In genomic region chr10:70672993-70673928, GRCh38 we compare ENCODE assay signal across 9 cellular contexts. TPM values are rescaled to one million over a fixed set of nuclear protein-coding genes. Genes with fewer than 3 reads are reported as not detected.
DNase-seq lines count a peak whose midpoint lies in the region; ATAC-seq and TF ChIP-seq lines count a peak whose summit lies in the region.
"Had no signal": no experiment of that assay in that cellular context is flagged by ENCODE, and none has a peak within 500 bp of the region (broad histone marks: within the 10 kb centered on the region; RNA-seq: fewer than 3 reads in every experiment).

No MANE protein-coding gene starts in this region.

- H4K20me1 ChIP-seq in fibroblast of lung (ENCODE audit: control insufficient read depth, extremely low read depth, insufficient read depth, low read length): no peaks in the 10 kb centered on the region

- H3K27ac ChIP-seq in SJSA1 (no peak overlapping the region), fibroblast of lung (ENCODE audit: insufficient read depth, low read length) (peak overlapping the region; percentile 78)
- H3K27ac ChIP-seq: pancreas had no signal

- H3K9me3 ChIP-seq in ES-I3 (ENCODE audit: control insufficient read depth, insufficient read depth, low read length) (no peaks in the 10 kb centered on the region), SJSA1 (replicated peaks) (no peaks in the 10 kb centered on the region), fibroblast of lung (ENCODE audit: control insufficient read depth, insufficient read depth, low read depth, low read length) (no peaks in the 10 kb centered on the region)
- H3K9me3 ChIP-seq: pancreas had no signal

- peak; percentile 48 to 69 for DNase-seq in SJSA1 (ENCODE audit: low read depth in 1 of 2, low spot score in 2 of 2)
- DNase-seq in fibroblast of lung (ENCODE audit: low read depth in 2 of 2): peak; percentile 79 to 91
- no peak for DNase-seq in progenitor cell of endocrine pancreas (ENCODE audit: low spot score, unreplicated experiment)
- DNase-seq in SKM-1 (lab: John Stamatoyannopoulos, UW; ENCODE audit: unreplicated experiment): no peak
- DNase-seq in GM10248 (ENCODE audit: extremely low spot score): no peak
- no peak for DNase-seq in HuH-7 (ENCODE audit: low spot score)

- H3K79me2 ChIP-seq in fibroblast of lung (ENCODE audit: control insufficient read depth, insufficient read depth, low read length): no peaks in the 10 kb centered on the region

- TF ChIP-seq CTCF in fibroblast of lung (conservative IDR thresholded peaks at IDR 0.05 in 1 of 2, IDR thresholded peaks at IDR 0.05 in 1 of 2; ENCODE audit: low read depth in 1 of 2, low read length in 2 of 2) (no peak), progenitor cell of endocrine pancreas (IDR thresholded peaks at IDR 0.05; ENCODE audit: unreplicated experiment) (no peak), GM10248 (IDR thresholded peaks at IDR 0.05; ENCODE audit: control extremely low read depth, extremely low read depth, low read depth, missing control alignments) (no peak)

- H3K4me1 ChIP-seq in ES-I3 (ENCODE audit: insufficient read depth, low read length) (no peaks in the 10 kb centered on the region), SJSA1 (replicated peaks) (peaks cover 26% of the 10 kb centered on the region), fibroblast of lung (ENCODE audit: control insufficient read depth, extremely low read depth, insufficient read depth, low read length) (peaks cover 13% of the 10 kb centered on the region)
- H3K4me1 ChIP-seq: pancreas had no signal

- H3K27ac Mint-ChIP-seq in progenitor cell of endocrine pancreas: peak overlapping the region; percentile 45

- no peak overlapping the region for H2AFZ ChIP-seq in fibroblast of lung (ENCODE audit: low read length)

- H3K4me3 Mint-ChIP-seq in progenitor cell of endocrine pancreas (ENCODE audit: low read depth): peak overlapping the region; percentile 64

- ATAC-seq in GM19395 (IDR thresholded peaks at IDR 0.05; ENCODE audit: unreplicated experiment): no peak

- H3K27me3 ChIP-seq in SJSA1 (replicated peaks): peaks cover 8% of the 10 kb centered on the region; the same call in 1 of the 2 replicates
- no peaks in the 10 kb centered on the region for H3K27me3 ChIP-seq in fibroblast of lung (ENCODE audit: control insufficient read depth, insufficient read depth, low read length)

- H3K9ac ChIP-seq in ES-I3 (ENCODE audit: low read depth, low read length): peak overlapping the region; percentile 49; the same call in 1 of the 2 replicates
- H3K9ac ChIP-seq in fibroblast of lung (ENCODE audit: insufficient read depth, low read length): peak overlapping the region; percentile 90

- H3K36me3 Mint-ChIP-seq in progenitor cell of endocrine pancreas (ENCODE audit: insufficient read depth): no peaks in the 10 kb centered on the region

- peaks cover 3% of the 10 kb centered on the region for H3K9me3 Mint-ChIP-seq in progenitor cell of endocrine pancreas (ENCODE audit: low read depth)

- H3K27me3 Mint-ChIP-seq in progenitor cell of endocrine pancreas: peaks cover 67% of the 10 kb centered on the region

- peak overlapping the region; percentile 76 for H3K4me2 ChIP-seq in fibroblast of lung (ENCODE audit: extremely low read depth, insufficient read depth, low read length)

- POLR2A ChIA-PET in GM10248 (lab: Yijun Ruan, JAX): interaction anchor here (0.6 kb wide), 1 partner anchor 211 kb away, joined by 4 read pairs; no protein-coding TSS in a partner anchor

- CTCF ChIA-PET in GM10248 (lab: Yijun Ruan, JAX): no interaction called here

- H3K36me3 ChIP-seq in ES-I3 (ENCODE audit: insufficient read depth, low read length) (no peaks in the 10 kb centered on the region), SJSA1 (no peaks in the 10 kb centered on the region), fibroblast of lung (ENCODE audit: control insufficient read depth, insufficient read depth, low read length) (peaks cover 5% of the 10 kb centered on the region)
- H3K36me3 ChIP-seq: pancreas had no signal

- H3K4me3 ChIP-seq in SJSA1: peak overlapping the region; percentile 43
- peak overlapping the region; percentile 48 to 83 (median 52) for H3K4me3 ChIP-seq in fibroblast of lung (replicated peaks in 1 of 4; ENCODE audit: control extremely low read depth in 1 of 4, insufficient read depth in 1 of 4, low read depth in 3 of 4, low read length in 4 of 4)

- H3K4me1 Mint-ChIP-seq in progenitor cell of endocrine pancreas (ENCODE audit: low read depth): peaks cover 8% of the 10 kb centered on the region

RNA-seq across cellular contexts. Expression of gene ADAMTS14, which starts 1.0 kb away (rescaled TPM):
- 0.66 and 1.2 TPM in 2 replicates for total RNA-seq in SJSA1 (2014; rRNA removed; shearing (Covaris generic))
- total RNA-seq in fibroblast of lung: 1.8 and 4.1 TPM in 2 replicates
- 3.1 and 6.2 TPM in 2 replicates for polyA plus RNA-seq in fibroblast of lung
- polyA plus RNA-seq in fibroblast of lung (2012): 3.6 and 8.1 TPM in 2 replicates
- 8.8 and 12.0 TPM in 2 replicates for polyA minus RNA-seq in fibroblast of lung (ENCODE audit: low replicate concordance)
- 0.05 TPM in 1 of 2 replicates, not detected in the other for total RNA-seq in progenitor cell of endocrine pancreas

Comparison
In these comparisons a context has a peak if more than half of its experiments do, and no peak if none do; other contexts are left out.
1. DNase-seq: peak in SJSA1 (2 of 2) and fibroblast of lung (2 of 2); none in progenitor cell of endocrine pancreas (single experiment), SKM-1 (single experiment), GM10248 (single experiment) and HuH-7 (single experiment).